In genomic region chr20:54207053-54207742, GRCh38 we compare ENCODE assay signal across 9 cellular contexts. TPM values are rescaled to one million over a fixed set of nuclear protein-coding genes. Genes with fewer than 3 reads are reported as not detected.
DNase-seq lines count a peak whose midpoint lies in the region; ATAC-seq, FAIRE-seq and TF ChIP-seq lines count a peak whose summit lies in the region.
"Had no signal": no experiment of that assay in that cellular context is flagged by ENCODE, and none has a peak within 500 bp of the region (broad histone marks: within the 10 kb centered on the region; RNA-seq: fewer than 3 reads in every experiment).

No MANE protein-coding gene starts in this region.

- H3K79me2 ChIP-seq in astrocyte (ENCODE audit: insufficient read depth, low read length), result peaks cover 39% of the 10 kb centered on the region

- H4K20me1 ChIP-seq in astrocyte (ENCODE audit: insufficient read depth, low read length), result peaks cover 35% of the 10 kb centered on the region

- no peak for FAIRE-seq in astrocyte (lab: Jason Lieb, UNC)

- intact Hi-C loops in left cardiac atrium (cut with DNase I), result no loop called here
- intact Hi-C loops in upper lobe of right lung (cut with DNase I), result no loop called here

- H3K36me3 ChIP-seq in cardiac muscle cell, result no peaks in the 10 kb centered on the region
- H3K36me3 ChIP-seq in astrocyte (ENCODE audit: insufficient read depth, low read length), result no peaks in the 10 kb centered on the region
- H3K36me3 ChIP-seq in mesodermal cell (ENCODE audit: control insufficient read depth, insufficient read depth, low read length), result peaks cover 14% of the 10 kb centered on the region
- H3K36me3 ChIP-seq in upper lobe of right lung, result no peaks in the 10 kb centered on the region

- H3K4me1 Mint-ChIP-seq in astrocyte (ENCODE audit: low read depth, unreplicated experiment), result peaks cover 4% of the 10 kb centered on the region

- in situ Hi-C loops in G401 (cut with HindIII; ENCODE audit: low sequenced_read_pairs), result no loop called here

- H3K27me3 Mint-ChIP-seq in astrocyte (ENCODE audit: low read depth, unreplicated experiment), result no peaks in the 10 kb centered on the region

- H3K4me1 ChIP-seq in cardiac muscle cell (ENCODE audit: low read depth) (peaks cover 10% of the 10 kb centered on the region), astrocyte (ENCODE audit: insufficient read depth, low read length) (peaks cover 15% of the 10 kb centered on the region), mesodermal cell (ENCODE audit: control insufficient read depth, insufficient read depth, low read length, poor library complexity, severe bottlenecking) (peaks cover 7% of the 10 kb centered on the region), upper lobe of right lung (peaks cover 14% of the 10 kb centered on the region)

- H3K4me3 Mint-ChIP-seq in astrocyte (ENCODE audit: unreplicated experiment), result peak overlapping the region; percentile 96

- H2AFZ ChIP-seq in astrocyte (ENCODE audit: low read depth, low read length), result peak overlapping the region; percentile 96

- no peak for DNase-seq in cardiac muscle cell (ENCODE audit: low read depth in 1 of 2, low spot score in 1 of 2)
- DNase-seq in left cardiac atrium, result no peak
- DNase-seq in astrocyte (ENCODE audit: low read depth), result no peak
- DNase-seq in upper lobe of right lung, result no peak
- DNase-seq in DMS79 (lab: John Stamatoyannopoulos, UW), result no peak
- no peak for DNase-seq in G401 (ENCODE audit: low spot score)

- H3K9me3 ChIP-seq in cardiac muscle cell (ENCODE audit: low read depth) (no peaks in the 10 kb centered on the region), astrocyte (ENCODE audit: insufficient read depth, low read depth, low read length) (no peaks in the 10 kb centered on the region), mesodermal cell (ENCODE audit: control insufficient read depth, low read length) (peaks cover 3% of the 10 kb centered on the region), upper lobe of right lung (no peaks in the 10 kb centered on the region)

- H3K9ac ChIP-seq in astrocyte (ENCODE audit: low read length), result peak overlapping the region; percentile 98

- no peaks in the 10 kb centered on the region for H3K36me3 Mint-ChIP-seq in astrocyte (ENCODE audit: low read depth, unreplicated experiment)

- TF ChIP-seq CTCF in cardiac muscle cell (IDR thresholded peaks at IDR 0.05; ENCODE audit: low read depth, low read length) (no peak), astrocyte (IDR thresholded peaks at IDR 0.05; ENCODE audit: insufficient read depth, low read depth, low read length) (no peak), upper lobe of right lung (IDR thresholded peaks at IDR 0.05) (no peak)

- H3K27me3 ChIP-seq in cardiac muscle cell (no peaks in the 10 kb centered on the region), astrocyte (ENCODE audit: insufficient read depth, low read length) (peaks cover 3% of the 10 kb centered on the region), upper lobe of right lung (no peaks in the 10 kb centered on the region)

- peaks cover 3% of the 10 kb centered on the region for H3K9me3 Mint-ChIP-seq in astrocyte (ENCODE audit: unreplicated experiment)

- no peak for ATAC-seq in left cardiac atrium
- no peak for ATAC-seq in upper lobe of right lung
- no peak for ATAC-seq in GM18861 (IDR thresholded peaks at IDR 0.05; ENCODE audit: unreplicated experiment)

- H3K27ac ChIP-seq in cardiac muscle cell (peak overlapping the region; percentile 100), astrocyte (ENCODE audit: low read depth, low read length) (peak overlapping the region; percentile 100), mesodermal cell (ENCODE audit: low read depth, low read length, severe bottlenecking) (peak overlapping the region; percentile 100), upper lobe of right lung (peak overlapping the region; percentile 99)

- H3K4me3 ChIP-seq in cardiac muscle cell, result peak overlapping the region; percentile 92
- H3K4me3 ChIP-seq in astrocyte (ENCODE audit: insufficient read depth, low read depth, low read length), result no peak overlapping the region
- H3K4me3 ChIP-seq in mesodermal cell (ENCODE audit: extremely low read depth, insufficient read depth, low read length, poor library complexity, severe bottlenecking), result peak overlapping the region; percentile 95
- H3K4me3 ChIP-seq in upper lobe of right lung, result peak overlapping the region; percentile 92

- H3K27ac Mint-ChIP-seq in astrocyte (ENCODE audit: unreplicated experiment), result no peak overlapping the region

- peak overlapping the region; percentile 95 for H3K4me2 ChIP-seq in astrocyte (ENCODE audit: low read length)

- 0 to 60% methylated on average over 1 to 3 of the region's 7 CpGs for WGBS in mesodermal cell (ENCODE audit: insufficient coverage in 2 of 2), 2 experiments

RNA-seq across cellular contexts. Expression of gene PFDN4, which starts 0.7 kb away (rescaled TPM):
- 75.5 and 92.9 TPM in 2 replicates for total RNA-seq in cardiac muscle cell
- polyA plus RNA-seq in cardiac muscle cell, result 56.9 and 72.0 TPM in 2 replicates
- total RNA-seq in left cardiac atrium, result 10 to 100 TPM; 22.1 to 22.2 TPM
- total RNA-seq in astrocyte, result 28.3 and 35.2 TPM in 2 replicates
- polyA plus RNA-seq in mesodermal cell (2013, experiment 1 of 2), result 117 TPM
- polyA plus RNA-seq in mesodermal cell (2013, experiment 2 of 2), result 176 TPM
- total RNA-seq in upper lobe of right lung, result 19.9 TPM
- 182 and 257 TPM in 2 replicates for total RNA-seq in G401 (2014; rRNA removed; shearing (Covaris generic))

RNA-seq across cellular contexts. Expression of gene CYP24A1, which starts 33.4 kb away (rescaled TPM):
- not detected in 2 replicates for total RNA-seq in cardiac muscle cell
- polyA plus RNA-seq in cardiac muscle cell, result not detected in 2 replicates
- total RNA-seq in left cardiac atrium, result not detected
- total RNA-seq in astrocyte, result 0.60 and 0.73 TPM in 2 replicates
- polyA plus RNA-seq in mesodermal cell (2013, experiment 1 of 2), result 0.70 TPM
- polyA plus RNA-seq in mesodermal cell (2013, experiment 2 of 2), result 0.35 TPM
- total RNA-seq in upper lobe of right lung, result 0.17 TPM
- 0.27 TPM in 1 of 2 replicates, not detected in the other for total RNA-seq in G401 (2014; rRNA removed; shearing (Covaris generic))
- total RNA-seq: lung microvascular endothelial cell had no signal
